8 cellular contexts compared by ENCODE assay signal in genomic region chr15:22786868-22787698, GRCh38. TPM values are rescaled to one million over a fixed set of nuclear protein-coding genes. Genes with fewer than 3 reads are reported as not detected.
DNase-seq lines count a peak whose midpoint lies in the region; ATAC-seq and TF ChIP-seq lines count a peak whose summit lies in the region.

No MANE protein-coding gene starts in this region.

- H3K27me3 Mint-ChIP-seq in activated T-helper 1 cell treated with anti-CD3 and anti-CD28 coated beads, Interleukin-12 subunit alpha, Interleukin-12 subunit beta, Interleukin-2, Interleukin-4 antibody, amounts not matched to agents 30 ng/mL and 10 ng/mL and 1 ng/mL, durations not matched to agents 14 hours and 24 hours and 36 hours (ENCODE audit: insufficient read depth), result peaks cover 13% of the 10 kb centered on the region

- peak overlapping the region; percentile 31; the same call in 1 of the 2 replicates for H3K27ac ChIP-seq in Karpas-422 (ENCODE audit: low read length)

- H3K4me3 ChIP-seq in GM08714 (ENCODE audit: low read length) (peak overlapping the region; percentile 72), Karpas-422 (ENCODE audit: low read length) (peak overlapping the region; percentile 80)

- H3K9me3 Mint-ChIP-seq in activated T-helper 1 cell treated with anti-CD3 and anti-CD28 coated beads, Interleukin-12 subunit alpha, Interleukin-12 subunit beta, Interleukin-2, Interleukin-4 antibody, amounts not matched to agents 30 ng/mL and 10 ng/mL and 1 ng/mL, durations not matched to agents 14 hours and 24 hours and 36 hours, result peaks cover 5% of the 10 kb centered on the region

- CTCF ChIA-PET in GM10248 (lab: Yijun Ruan, JAX), result interaction anchor here (1.2 to 1.7 kb wide), 2 partner anchors 9 to 20 kb away, joined by 3 to 9 read pairs; no protein-coding TSS in a partner anchor

- POLR2A ChIA-PET in GM10248 (lab: Yijun Ruan, JAX), result no interaction called here

- H4K20me1 ChIP-seq in Karpas-422 (ENCODE audit: insufficient read depth, low read depth, low read length), result peaks cover 3% of the 10 kb centered on the region; the same call in 1 of the 2 replicates

- H3K9me3 ChIP-seq in Karpas-422 (ENCODE audit: low read length), result no peaks in the 10 kb centered on the region

- H2AFZ ChIP-seq in Karpas-422 (ENCODE audit: low read length), result peak overlapping the region; percentile 32; the same call in 1 of the 2 replicates

- peak; percentile 17 for ATAC-seq in GM21737 (IDR thresholded peaks at IDR 0.05; ENCODE audit: unreplicated experiment)

- peaks cover 55% of the 10 kb centered on the region for H3K79me2 ChIP-seq in Karpas-422 (ENCODE audit: low read length)

- H3K27me3 ChIP-seq in Karpas-422 (ENCODE audit: low read length), result no peaks in the 10 kb centered on the region

- intact Hi-C loops in activated T-helper 1 cell treated with anti-CD3 and anti-CD28 coated beads, Interleukin-12 subunit alpha, Interleukin-12 subunit beta, Interleukin-2, Interleukin-4 antibody, amounts not matched to agents 30 ng/mL and 10 ng/mL and 1 ng/mL, durations not matched to agents 14 hours and 24 hours and 36 hours (cut with micrococcal nuclease), result loop anchor here (1.0 to 2.0 kb wide), 2 partner anchors 9 to 52 kb away; partner anchors contain the start of gene NIPA2

- peak overlapping the region; percentile 63 for H3K27ac Mint-ChIP-seq in activated T-helper 1 cell treated with anti-CD3 and anti-CD28 coated beads, Interleukin-12 subunit alpha, Interleukin-12 subunit beta, Interleukin-2, Interleukin-4 antibody, amounts not matched to agents 30 ng/mL and 10 ng/mL and 1 ng/mL, durations not matched to agents 14 hours and 24 hours and 36 hours

- no peaks in the 10 kb centered on the region for H3K9me2 ChIP-seq in Karpas-422 (replicated peaks; ENCODE audit: insufficient read depth, low read length)

- H3K9ac ChIP-seq in Karpas-422 (ENCODE audit: low read length), result peak overlapping the region; percentile 76

- H3K4me1 Mint-ChIP-seq in activated T-helper 1 cell treated with anti-CD3 and anti-CD28 coated beads, Interleukin-12 subunit alpha, Interleukin-12 subunit beta, Interleukin-2, Interleukin-4 antibody, amounts not matched to agents 30 ng/mL and 10 ng/mL and 1 ng/mL, durations not matched to agents 14 hours and 24 hours and 36 hours (ENCODE audit: low read depth), result peaks cover 25% of the 10 kb centered on the region

- H3K4me3 Mint-ChIP-seq in activated T-helper 1 cell treated with anti-CD3 and anti-CD28 coated beads, Interleukin-12 subunit alpha, Interleukin-12 subunit beta, Interleukin-2, Interleukin-4 antibody, amounts not matched to agents 30 ng/mL and 10 ng/mL and 1 ng/mL, durations not matched to agents 14 hours and 24 hours and 36 hours, result peak overlapping the region; percentile 86

- H3K4me1 ChIP-seq in Karpas-422 (ENCODE audit: low read length), result peaks cover 14% of the 10 kb centered on the region

- H3K4me2 ChIP-seq in Karpas-422 (ENCODE audit: low read depth, low read length, poor library complexity, severe bottlenecking), result peak overlapping the region; percentile 85

- DNase-seq in Karpas-422 (peak; percentile 63), globus pallidus (ENCODE audit: low spot score) (peak; percentile 28), occipital lobe (lab: John Stamatoyannopoulos, UW) (peak; percentile 50), GM10248 (ENCODE audit: extremely low spot score) (no peak), NOMO-1 treated with dmso at 0.1 percent for 144 hours (lab: John Stamatoyannopoulos, UW; ENCODE audit: unreplicated experiment) (no peak)
- DNase-seq in activated T-helper 1 cell treated with anti-CD3 and anti-CD28 coated beads, Interleukin-12 subunit alpha, Interleukin-12 subunit beta, Interleukin-2, Interleukin-4 antibody, amounts not matched to agents 30 ng/mL and 10 ng/mL and 1 ng/mL, durations not matched to agents 14 hours and 24 hours and 36 hours (ENCODE audit: low spot score), result no peak

- TF ChIP-seq CTCF in GM10248 (IDR thresholded peaks at IDR 0.05; ENCODE audit: control extremely low read depth, extremely low read depth, low read depth, missing control alignments), result no peak

- peaks cover 17% of the 10 kb centered on the region for H3K36me3 Mint-ChIP-seq in activated T-helper 1 cell treated with anti-CD3 and anti-CD28 coated beads, Interleukin-12 subunit alpha, Interleukin-12 subunit beta, Interleukin-2, Interleukin-4 antibody, amounts not matched to agents 30 ng/mL and 10 ng/mL and 1 ng/mL, durations not matched to agents 14 hours and 24 hours and 36 hours (ENCODE audit: low read depth)

- no peaks in the 10 kb centered on the region for H3K36me3 ChIP-seq in Karpas-422 (ENCODE audit: insufficient read depth, low read length)

RNA-seq across cellular contexts. Expression of gene NIPA1, which starts 0.6 kb away (rescaled TPM):
- total RNA-seq in Karpas-422 (2014; rRNA removed; shearing (Covaris generic); ENCODE audit: low replicate concordance), result 21.2 and 24.3 TPM in 2 replicates
- 19.8 and 21.9 TPM in 2 replicates for total RNA-seq in activated T-helper 1 cell treated with anti-CD3 and anti-CD28 coated beads, Interleukin-12 subunit alpha, Interleukin-12 subunit beta, Interleukin-2, Interleukin-4 antibody, amounts not matched to agents 30 ng/mL and 10 ng/mL and 1 ng/mL, durations not matched to agents 14 hours and 24 hours and 36 hours
- 26.8 TPM for total RNA-seq in occipital lobe

RNA-seq across cellular contexts. Expression of gene NIPA2, which starts 51.4 kb away (rescaled TPM):
- 40.2 and 76.7 TPM in 2 replicates for total RNA-seq in Karpas-422 (2014; rRNA removed; shearing (Covaris generic); ENCODE audit: low replicate concordance)
- total RNA-seq in activated T-helper 1 cell treated with anti-CD3 and anti-CD28 coated beads, Interleukin-12 subunit alpha, Interleukin-12 subunit beta, Interleukin-2, Interleukin-4 antibody, amounts not matched to agents 30 ng/mL and 10 ng/mL and 1 ng/mL, durations not matched to agents 14 hours and 24 hours and 36 hours, result 71.2 and 76.2 TPM in 2 replicates
- 47.6 TPM for total RNA-seq in occipital lobe

Comparison
In these comparisons a context has a peak if more than half of its experiments do, and no peak if none do; other contexts are left out.
1. DNase-seq: peak in Karpas-422 (single experiment), globus pallidus (single experiment) and occipital lobe (single experiment); none in activated T-helper 1 cell treated with anti-CD3 and anti-CD28 coated beads, Interleukin-12 subunit alpha, Interleukin-12 subunit beta, Interleukin-2, Interleukin-4 antibody, amounts not matched to agents 30 ng/mL and 10 ng/mL and 1 ng/mL, durations not matched to agents 14 hours and 24 hours and 36 hours (single experiment), GM10248 (single experiment) and NOMO-1 treated with dmso at 0.1 percent for 144 hours (single experiment).